ENCODE assay signal across 8 cellular contexts in the genomic region with DNA sequence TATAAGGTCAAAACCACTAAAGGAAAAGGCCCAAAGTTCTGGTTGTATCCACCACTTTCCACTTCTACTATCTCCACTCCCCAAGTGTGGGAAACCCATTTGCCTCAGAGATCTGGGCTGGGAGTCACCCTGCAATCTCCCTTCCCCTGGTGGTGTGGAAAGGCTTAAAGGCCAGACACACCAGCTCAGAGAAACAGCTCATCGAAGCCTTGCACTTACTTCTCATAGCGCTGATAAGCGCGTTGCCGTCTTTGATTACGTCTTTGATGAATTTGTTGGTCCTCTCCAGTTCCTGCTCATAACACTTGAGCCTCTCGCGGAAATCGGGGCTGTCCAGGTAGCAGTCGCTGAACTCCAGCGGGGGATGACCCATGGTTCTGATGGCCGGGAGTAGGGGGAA. TPM values are rescaled to one million over a fixed set of nuclear protein-coding genes. Genes with fewer than 3 reads are reported as not detected.
DNase-seq lines count a peak whose midpoint lies in the region; ATAC-seq and TF ChIP-seq lines count a peak whose summit lies in the region.

No MANE protein-coding gene starts in this region.

- H3K4me1 ChIP-seq in mononuclear cell (ENCODE audit: insufficient read depth, low read length) = peaks cover 9% of the 10 kb centered on the region

- DNase-seq in M059J (ENCODE audit: low read depth) (peak; percentile 41), dorsolateral prefrontal cortex (no peak), activated gamma-delta T cell (lab: John Stamatoyannopoulos, UW) (no peak), occipital lobe (lab: John Stamatoyannopoulos, UW) (no peak)

- TF ChIP-seq CTCF in 22Rv1 (IDR thresholded peaks at IDR 0.05) (no peak), dorsolateral prefrontal cortex (IDR thresholded peaks at IDR 0.05 in 54 of 56, conservative IDR thresholded peaks at IDR 0.05 in 2 of 56; ENCODE audit: low read depth in 1 of 56, partially characterized antibody in 56 of 56) (no peak)

- H3K27me3 ChIP-seq in dorsolateral prefrontal cortex (peaks cover 0 to 76% (median 17%) of the 10 kb centered on the region in 45 donors), mononuclear cell (ENCODE audit: insufficient read depth, low read length) (peaks cover 5% of the 10 kb centered on the region)

- intact Hi-C loops in dorsolateral prefrontal cortex (cut with DNase I) = loop anchor here (10.0 kb wide), 2 partner anchors 178 to 238 kb away; no protein-coding TSS in a partner anchor

- H3K4me3 ChIP-seq in dorsolateral prefrontal cortex (peak overlapping the region; percentile 48 to 81 (median 66)), mononuclear cell (ENCODE audit: low read length) (peak overlapping the region; percentile 32)

- no peak for ATAC-seq in GM18861 (IDR thresholded peaks at IDR 0.05; ENCODE audit: unreplicated experiment)
- no peak for ATAC-seq in HG02678 (IDR thresholded peaks at IDR 0.05; ENCODE audit: unreplicated experiment)

- no peaks in the 10 kb centered on the region for H3K9me3 ChIP-seq in mononuclear cell (ENCODE audit: low read depth, low read length)

- H3K27ac ChIP-seq in 22Rv1 (peak overlapping the region; percentile 83), dorsolateral prefrontal cortex (peak overlapping the region in 32 of 59 donors; percentile 12 to 89 (median 76))

RNA-seq across cellular contexts. Expression of a gene that starts 0.6 kb away (rescaled TPM):
- 3.0 and 7.0 TPM in 2 replicates for total RNA-seq in M059J (2014; rRNA removed; shearing (Covaris generic))
- 10 to 100 TPM; 19.7 to 56.9 (median 31.7) TPM for total RNA-seq in dorsolateral prefrontal cortex
- total RNA-seq in mononuclear cell = 2.0 TPM
- total RNA-seq in occipital lobe = 50.8 TPM
